8 cellular contexts compared by ENCODE assay signal in genomic region chr2:162074579-162074922, GRCh38. TPM values are rescaled to one million over a fixed set of nuclear protein-coding genes. Genes with fewer than 3 reads are reported as not detected.
DNase-seq lines count a peak whose midpoint lies in the region; ATAC-seq, FAIRE-seq and TF ChIP-seq lines count a peak whose summit lies in the region.

No MANE protein-coding gene starts in this region.

- no peak for FAIRE-seq in GM12878 (lab: Jason Lieb, UNC)

- peaks cover 5% of the 10 kb centered on the region for H3K9me3 ChIP-seq in A673 (ENCODE audit: low read depth, low read length, poor library complexity, severe bottlenecking)
- no peaks in the 10 kb centered on the region; the same call in 2 of the 3 replicates for H3K9me3 ChIP-seq in GM12878 (replicated peaks; ENCODE audit: control insufficient read depth, insufficient read depth, low read length)
- peaks cover 6% of the 10 kb centered on the region for H3K9me3 ChIP-seq in mononuclear cell (ENCODE audit: low read depth, low read length)

- TF ChIP-seq POLR2A in GM12878 (IDR thresholded peaks at IDR 0.05; ENCODE audit: low read depth, low read length), result no peak

- TF ChIP-seq CTCF in A673 (conservative IDR thresholded peaks at IDR 0.05; ENCODE audit: low read depth, low read length) (no peak), HFF-Myc (IDR thresholded peaks at IDR 0.05; ENCODE audit: low read depth, low read length, missing control alignments) (no peak), GM12878 (IDR thresholded peaks at IDR 0.05 in 2 of 3, conservative IDR thresholded peaks at IDR 0.05 in 1 of 3; ENCODE audit: control insufficient read depth in 2 of 3, extremely low read depth in 1 of 3, insufficient read depth in 1 of 3, low read depth in 3 of 3, low read length in 3 of 3) (no peak)

- BruUV-seq in A673 (replicated peaks; lab: Mats Ljungman, UMichigan) (no TSS peak), GM12878 (replicated peaks; lab: Mats Ljungman, UMichigan) (no TSS peak)

- peak overlapping the region; percentile 99 for H3K4me2 ChIP-seq in GM12878 (ENCODE audit: control insufficient read depth, insufficient read depth)

- peak overlapping the region; percentile 91 for H2AFZ ChIP-seq in GM12878 (ENCODE audit: control insufficient read depth, low read depth, low read length)

- CTCF ChIA-PET in A673 (lab: Charles Lee), result no interaction called here
- CTCF ChIA-PET in GM12878 (lab: Yijun Ruan, JAX), result interaction anchor here (0.6 to 3.9 kb wide), 6 partner anchors 13 to 671 kb away, joined by 3 to 26 read pairs (median 4); no protein-coding TSS in a partner anchor

- peaks cover 15% of the 10 kb centered on the region for H3K27me3 ChIP-seq in A673 (replicated peaks; ENCODE audit: insufficient read depth, low read depth, low read length, poor library complexity)
- H3K27me3 ChIP-seq in GM12878 (replicated peaks in 1 of 2; ENCODE audit: control insufficient read depth in 2 of 2, insufficient read depth in 2 of 2, low read length in 1 of 2), result no peaks in the 10 kb centered on the region
- H3K27me3 ChIP-seq in mononuclear cell (ENCODE audit: insufficient read depth, low read length), result peaks cover 27% of the 10 kb centered on the region

- H3K4me1 ChIP-seq in A673 (ENCODE audit: insufficient read depth, low read length, poor library complexity, severe bottlenecking) (peaks cover 4% of the 10 kb centered on the region), GM12878 (ENCODE audit: control insufficient read depth, insufficient read depth, low read length) (peaks cover 6% of the 10 kb centered on the region; the same call in 1 of the 2 replicates), mononuclear cell (ENCODE audit: insufficient read depth, low read length) (peaks cover 13% of the 10 kb centered on the region)

- H3K36me3 ChIP-seq in A673 (ENCODE audit: insufficient read depth, low read length, poor library complexity, severe bottlenecking), result no peaks in the 10 kb centered on the region
- no peaks in the 10 kb centered on the region; a peak in 1 of 4 replicates for H3K36me3 ChIP-seq in GM12878 (ENCODE audit: control insufficient read depth in 2 of 2, insufficient read depth in 2 of 2, low read length in 1 of 2)

- H4K20me1 ChIP-seq in GM12878 (ENCODE audit: control insufficient read depth, insufficient read depth), result no peaks in the 10 kb centered on the region

- RAD21 ChIA-PET in GM12878 (lab: Charles Lee; ENCODE audit: unreplicated experiment), result interaction anchor here (1.2 to 4.9 kb wide), 4 partner anchors 10 to 68 kb away, joined by 3 to 46 read pairs (median 6); no protein-coding TSS in a partner anchor

- DNase-seq in A673 (ENCODE audit: low spot score), result no peak
- DNase-seq in HFF-Myc (ENCODE audit: extremely low read depth, low read depth), result no peak
- DNase-seq in GM12878 (ENCODE audit: low read depth, low spot score), result no peak
- DNase-seq in cerebellum (ENCODE audit: low spot score), result no peak
- no peak for DNase-seq in nucleus accumbens (lab: John Stamatoyannopoulos, UW)
- DNase-seq in COLO829 (ENCODE audit: low spot score), result no peak
- DNase-seq in RPMI8226, result no peak

- H3K9ac ChIP-seq in GM12878 (ENCODE audit: control insufficient read depth, insufficient read depth, low read length), result no peak overlapping the region

- 23% methylated on average over 2 of the region's 2 CpGs for WGBS in GM12878 (ENCODE audit: insufficient coverage, insufficient replicate concordance, low lambda C conversion rate, missing lambda C conversion rate)

- SMC1A ChIA-PET in GM12878 (lab: Charles Lee; ENCODE audit: uncharacterized antibody, unreplicated experiment), result interaction anchor here (1.0 to 10.2 kb wide), 8 partner anchors 14 to 62 kb away, joined by 3 to 152 read pairs (median 6); no protein-coding TSS in a partner anchor

- POLR2A ChIA-PET in A673 (lab: Charles Lee; ENCODE audit: low non-redundant PET), result no interaction called here
- POLR2A ChIA-PET in GM12878 (lab: Charles Lee), result interaction anchor here (9.8 kb wide), 1 partner anchor 15 kb away, joined by 98 read pairs; no protein-coding TSS in a partner anchor

- H3K79me2 ChIP-seq in GM12878 (ENCODE audit: control insufficient read depth, insufficient read depth, low read length), result no peaks in the 10 kb centered on the region

- TF ChIP-seq RAD21 in GM12878 (IDR thresholded peaks at IDR 0.05; ENCODE audit: insufficient read depth, low read depth, low read length), result no peak

- in situ Hi-C loops in GM12878 (cut with MboI), result no loop called here

- TF ChIP-seq EP300 in GM12878 (IDR thresholded peaks at IDR 0.05; ENCODE audit: borderline replicate concordance in 1 of 2, control insufficient read depth in 1 of 2, low read depth in 2 of 2, low read length in 2 of 2), result no peak

- peak overlapping the region; percentile 50 for H3K4me3 ChIP-seq in A673 (ENCODE audit: low read depth, low read length, poor library complexity, severe bottlenecking)
- H3K4me3 ChIP-seq in HFF-Myc (replicated peaks; ENCODE audit: low read depth, low read length), result peak overlapping the region; percentile 57
- H3K4me3 ChIP-seq in GM12878, result peak overlapping the region; percentile 91
- H3K4me3 ChIP-seq in mononuclear cell (ENCODE audit: low read length), result peak overlapping the region; percentile 48

- H3K27ac ChIP-seq in A673 (ENCODE audit: low read depth, low read length, poor library complexity, severe bottlenecking) (no peak overlapping the region), GM12878 (ENCODE audit: control insufficient read depth, insufficient read depth) (no peak overlapping the region)

- intact Hi-C loops in A673 (cut with micrococcal nuclease; ENCODE audit: unreplicated experiment), result no loop called here
- intact Hi-C loops in GM12878 (cut with micrococcal nuclease; ENCODE audit: unreplicated experiment), result loop anchor here (2.0 kb wide), 1 partner anchor 46 kb away; no protein-coding TSS in a partner anchor

- no peak for ATAC-seq in GM12878

TF ChIP-seq in GM12878, 131 proteins besides CTCF, POLR2A, EP300 and RAD21:
- TF ChIP-seq MTA2 (IDR thresholded peaks at IDR 0.05; ENCODE audit: low read depth) (no peak), MEF2B (IDR thresholded peaks at IDR 0.05; ENCODE audit: partially characterized antibody, poor library complexity, severe bottlenecking) (peak; percentile 46), EED (IDR thresholded peaks at IDR 0.05; ENCODE audit: low read depth) (0 out of 2 replicates have a peak, but pooled peaks have one; percentile 1)

RNA-seq across cellular contexts. Expression of gene DPP4, which starts 0.5 kb away (rescaled TPM):
- total RNA-seq in A673 (2021) (0.80 and 1.4 TPM in 2 replicates), GM12878 (2014; rRNA removed) (9.3 and 10.1 TPM in 2 replicates), GM12878 (2014; rRNA removed; fragmentation: Illumina TruSeq; extraction: Trizol) (10.6 and 11.7 TPM in 2 replicates), GM12878 (2021) (6.3 and 7.0 TPM in 2 replicates), mononuclear cell (22.6 TPM), cerebellum (1.2 TPM)
- 15.5 and 15.9 TPM in 2 replicates for total RNA-seq in GM12878 (2013; cell fraction: nucleolus; rRNA removed)
- polyA plus RNA-seq in GM12878 (2011; ENCODE audit: low read depth), result 2.5 TPM
- polyA plus RNA-seq in GM12878 (2011; rRNA removed) (11.0 and 11.9 TPM in 2 replicates), GM12878 (2014; fragmentation: Illumina TruSeq; extraction: Trizol) (9.3 and 11.8 TPM in 2 replicates), GM12878 (2014; fragmentation: Nextera tagmentation; extraction: Ambion mirVana) (1 to 10 TPM; 4.1 to 4.8 TPM), GM12878 (2014; rRNA removed) (5.8 and 7.7 TPM in 2 replicates), GM12878 (2016; fragmentation: Nextera tagmentation; extraction: Ambion mirVana) (10 to 100 TPM in 1 of 2 experiments, 1 to 10 TPM in 1; 9.9 to 11.4 TPM)
- 6.7 and 8.2 TPM in 2 replicates for polyA plus RNA-seq in GM12878 (2011; cell fraction: cytosol; rRNA removed)
- polyA plus RNA-seq in GM12878 (2011; cell fraction: nucleus; rRNA removed), result 11.9 and 13.3 TPM in 2 replicates
- polyA plus RNA-seq in GM12878 (2012), result 2.9 and 5.9 TPM in 2 replicates
- 9.6 and 16.2 TPM in 2 replicates for polyA minus RNA-seq in GM12878 (2011; rRNA and poly(A)+ RNA removed)
- 5.9 and 7.0 TPM in 2 replicates for polyA minus RNA-seq in GM12878 (2011; cell fraction: cytosol; rRNA and poly(A)+ RNA removed)
- polyA minus RNA-seq in GM12878 (2011; cell fraction: nucleus; rRNA and poly(A)+ RNA removed), result 11.6 and 12.8 TPM in 2 replicates
